In genomic region chr1:241391926-241392710, GRCh38 we compare ENCODE assay signal across 24 cellular contexts. TPM values are rescaled to one million over a fixed set of nuclear protein-coding genes. Genes with fewer than 3 reads are reported as not detected.
A peak's percentile ranks its signal among the peaks of the same experiment; 100 is the strongest.
DNase-seq lines count a peak whose midpoint lies in the region; TF ChIP-seq lines count a peak whose summit lies in the region.
"Had no signal": no experiment of that assay in that cellular context is flagged by ENCODE, and none has a peak within 500 bp of the region (broad histone marks: within the 10 kb centered on the region; RNA-seq: fewer than 3 reads in every experiment).

No MANE protein-coding gene starts in this region.

- TF ChIP-seq CTCF in glutamatergic neuron (IDR thresholded peaks at IDR 0.05; ENCODE audit: partially characterized antibody, unreplicated experiment): no peak
- no peak for TF ChIP-seq CTCF in SK-N-SH (IDR thresholded peaks at IDR 0.05)

- H2AFZ ChIP-seq in SK-N-SH (ENCODE audit: low read depth): no peak overlapping the region

- no peaks in the 10 kb centered on the region for H3K36me3 Mint-ChIP-seq in glutamatergic neuron (ENCODE audit: unreplicated experiment)
- H3K36me3 Mint-ChIP-seq: activated naive CD8-positive, alpha-beta T cell treated with anti-CD3 and anti-CD28 coated beads for 36 hours; CD8-positive, alpha-beta memory T cell; natural killer cell; stimulated activated naive B cell treated with anti-CD40 and anti-IgM and Interleukin-4, amounts not matched to agents 10 μg/mL and 1 μg/mL and 100 μg/mL, for 72 hours had no signal

- peak overlapping the region; percentile 44 for H3K4me3 Mint-ChIP-seq in glutamatergic neuron (ENCODE audit: unreplicated experiment)
- H3K4me3 Mint-ChIP-seq: activated B cell treated with CpG ODN at 0.5 μM for 24 hours; activated CD8-positive, alpha-beta T cell treated with anti-CD3 and anti-CD28 coated beads, Interleukin-2, amount 10 ng/mL, durations not matched to agents 7 days and 5 days; activated naive CD8-positive, alpha-beta T cell treated with anti-CD3 and anti-CD28 coated beads for 36 hours; activated T-cell treated with anti-CD3 and anti-CD28 coated beads, Interleukin-2, amount 50 U/mL, for 72 hours; CD8-positive, alpha-beta memory T cell; natural killer cell; stimulated activated naive B cell treated with anti-CD40 and anti-IgM and Interleukin-4, amounts not matched to agents 10 μg/mL and 1 μg/mL and 100 μg/mL, for 72 hours had no signal

- POLR2A ChIA-PET in SK-N-SH (lab: Yijun Ruan, JAX): no interaction called here

- TF ChIP-seq EP300 in SK-N-SH (IDR thresholded peaks at IDR 0.05; ENCODE audit: borderline replicate concordance in 1 of 2, low read depth in 1 of 2, low read length in 1 of 2): no peak

- no peaks in the 10 kb centered on the region for H3K27me3 ChIP-seq in SK-N-SH (ENCODE audit: insufficient read depth)
- H3K27me3 ChIP-seq in effector memory CD4-positive, alpha-beta T cell (replicated peaks; ENCODE audit: control insufficient read depth, insufficient read depth, low read length, poor library complexity, severe bottlenecking): no peaks in the 10 kb centered on the region
- H3K27me3 ChIP-seq: esophagus squamous epithelium, thyroid gland had no signal

- peaks cover 4% of the 10 kb centered on the region for H3K9me3 Mint-ChIP-seq in glutamatergic neuron (ENCODE audit: unreplicated experiment)
- H3K9me3 Mint-ChIP-seq: activated B cell treated with CpG ODN at 0.5 μM for 24 hours; stimulated activated naive B cell treated with anti-CD40 and anti-IgM and Interleukin-4, amounts not matched to agents 10 μg/mL and 1 μg/mL and 100 μg/mL, for 72 hours had no signal

- H3F3A ChIP-seq in SK-N-SH (replicated peaks; ENCODE audit: insufficient read depth): no peaks in the 10 kb centered on the region

- H3K27ac Mint-ChIP-seq in glutamatergic neuron (ENCODE audit: unreplicated experiment): peak overlapping the region; percentile 36
- H3K27ac Mint-ChIP-seq: activated B cell treated with CpG ODN at 0.5 μM for 24 hours; activated CD8-positive, alpha-beta T cell treated with anti-CD3 and anti-CD28 coated beads, Interleukin-2, amount 10 ng/mL, durations not matched to agents 7 days and 5 days; activated naive CD8-positive, alpha-beta T cell treated with anti-CD3 and anti-CD28 coated beads for 36 hours; activated T-cell treated with anti-CD3 and anti-CD28 coated beads, Interleukin-2, amount 50 U/mL, for 72 hours; CD8-positive, alpha-beta memory T cell; natural killer cell; stimulated activated naive B cell treated with anti-CD40 and anti-IgM and Interleukin-4, amounts not matched to agents 10 μg/mL and 1 μg/mL and 100 μg/mL, for 72 hours had no signal

- H4K20me1 ChIP-seq in SK-N-SH (ENCODE audit: insufficient read depth): no peaks in the 10 kb centered on the region

- no peak overlapping the region for H3K9ac ChIP-seq in SK-N-SH

- H3K4me2 ChIP-seq in SK-N-SH: no peak overlapping the region

- no peak overlapping the region for H3K27ac ChIP-seq in SK-N-SH (ENCODE audit: low read depth in 2 of 2, low read length in 1 of 2)
- H3K27ac ChIP-seq in effector memory CD4-positive, alpha-beta T cell (ENCODE audit: insufficient read depth, low read length, poor library complexity, severe bottlenecking): no peak overlapping the region
- H3K27ac ChIP-seq: esophagus squamous epithelium, thyroid gland had no signal

- WGBS in SK-N-SH (ENCODE audit: low lambda C conversion rate): 31% methylated on average over 5 of the region's 5 CpGs

- H3K36me3 ChIP-seq in SK-N-SH (replicated peaks in 1 of 2; ENCODE audit: control insufficient read depth in 1 of 2, insufficient read depth in 2 of 2, low read length in 1 of 2): no peaks in the 10 kb centered on the region
- H3K36me3 ChIP-seq in effector memory CD4-positive, alpha-beta T cell (ENCODE audit: control insufficient read depth, insufficient read depth, low read length): no peaks in the 10 kb centered on the region
- H3K36me3 ChIP-seq: esophagus squamous epithelium, thyroid gland had no signal

- H3K9me2 ChIP-seq in SK-N-SH: no peaks in the 10 kb centered on the region

- H3K9me3 ChIP-seq in SK-N-SH: no peaks in the 10 kb centered on the region
- H3K9me3 ChIP-seq in effector memory CD4-positive, alpha-beta T cell (ENCODE audit: control insufficient read depth, low read length): no peaks in the 10 kb centered on the region
- H3K9me3 ChIP-seq: esophagus squamous epithelium, thyroid gland had no signal

- H3K27me3 Mint-ChIP-seq in glutamatergic neuron (ENCODE audit: unreplicated experiment): no peaks in the 10 kb centered on the region
- H3K27me3 Mint-ChIP-seq: activated naive CD8-positive, alpha-beta T cell treated with anti-CD3 and anti-CD28 coated beads for 36 hours had no signal

- peaks cover 11% of the 10 kb centered on the region for H3K4me1 Mint-ChIP-seq in glutamatergic neuron (ENCODE audit: low read depth, unreplicated experiment)
- H3K4me1 Mint-ChIP-seq: activated B cell treated with CpG ODN at 0.5 μM for 24 hours; activated naive CD8-positive, alpha-beta T cell treated with anti-CD3 and anti-CD28 coated beads for 36 hours; CD8-positive, alpha-beta memory T cell; natural killer cell; stimulated activated naive B cell treated with anti-CD40 and anti-IgM and Interleukin-4, amounts not matched to agents 10 μg/mL and 1 μg/mL and 100 μg/mL, for 72 hours had no signal

- peak; percentile 88 for DNase-seq in DMS53 treated with DMSO at 0.1 percent for 48 hours (lab: John Stamatoyannopoulos, UW; ENCODE audit: unreplicated experiment)
- DNase-seq in M059J (ENCODE audit: low read depth): peak; percentile 58
- DNase-seq in NCI-H82 treated with DMSO at 0.1 percent for 48 hours (lab: John Stamatoyannopoulos, UW; ENCODE audit: unreplicated experiment): peak; percentile 67
- no peak for DNase-seq in glutamatergic neuron
- no peak for DNase-seq in SK-N-DZ (ENCODE audit: low spot score)
- no peak for DNase-seq in mesenteric fat pad (ENCODE audit: low spot score)
- no peak for DNase-seq in SK-N-SH
- no peak for DNase-seq in effector memory CD4-positive, alpha-beta T cell
- DNase-seq: activated B cell treated with CpG ODN at 0.5 μM for 24 hours; activated CD8-positive, alpha-beta T cell treated with anti-CD3 and anti-CD28 coated beads, Interleukin-2, amount 10 ng/mL, durations not matched to agents 7 days and 5 days; activated naive CD8-positive, alpha-beta T cell treated with anti-CD3 and anti-CD28 coated beads for 36 hours; activated T-cell treated with anti-CD3 and anti-CD28 coated beads, Interleukin-2, amount 50 U/mL, for 72 hours; CD8-positive, alpha-beta memory T cell; esophagus squamous epithelium; GDM1; head of caudate nucleus; natural killer cell; NCI-H187; stimulated activated CD4-positive, alpha-beta T cell treated with anti-CD3 and anti-CD28 coated beads, Interleukin-12 subunit alpha, Interleukin-12 subunit beta, amount 100 ng/mL, for 4 hours; stimulated activated naive B cell treated with anti-CD40 and anti-IgM and Interleukin-4, amounts not matched to agents 10 μg/mL and 1 μg/mL and 100 μg/mL, for 72 hours; thyroid gland had no signal

- CTCF ChIA-PET in SK-N-SH (lab: Yijun Ruan, JAX): interaction anchor here (1.0 kb wide), 1 partner anchor 65 kb away, joined by 3 read pairs; no protein-coding TSS in a partner anchor

- no peak overlapping the region for H3K4me3 ChIP-seq in SK-N-SH (ENCODE audit: low read depth in 2 of 2, low read length in 1 of 2)
- no peak overlapping the region for H3K4me3 ChIP-seq in effector memory CD4-positive, alpha-beta T cell (ENCODE audit: insufficient read depth, low read depth, low read length, poor library complexity, severe bottlenecking)
- H3K4me3 ChIP-seq: esophagus squamous epithelium, lung, thyroid gland had no signal

- no peaks in the 10 kb centered on the region for H3K79me2 ChIP-seq in SK-N-SH (ENCODE audit: insufficient read depth)

- TF ChIP-seq RAD21 in SK-N-SH (IDR thresholded peaks at IDR 0.05; ENCODE audit: low read length): no peak

- H3K4me1 ChIP-seq in SK-N-SH (ENCODE audit: control insufficient read depth in 1 of 2, insufficient read depth in 2 of 2, low read depth in 1 of 2, low read length in 1 of 2): no peaks in the 10 kb centered on the region; a peak in 1 of 4 replicates
- H3K4me1 ChIP-seq in effector memory CD4-positive, alpha-beta T cell (ENCODE audit: control insufficient read depth, insufficient read depth, low read length, poor library complexity, severe bottlenecking): no peaks in the 10 kb centered on the region
- H3K4me1 ChIP-seq: esophagus squamous epithelium, thyroid gland had no signal

TF ChIP-seq in SK-N-SH, 30 proteins besides CTCF, POLR2A, EP300 and RAD21:
- TF ChIP-seq MAX (IDR thresholded peaks at IDR 0.05; ENCODE audit: low read depth): no peak
- no peak for TF ChIP-seq JUND (IDR thresholded peaks at IDR 0.05)
- TF ChIP-seq POLR2AphosphoS5 (IDR thresholded peaks at IDR 0.05; ENCODE audit: low read depth, low read length): no peak
- TF ChIP-seq GABPA (IDR thresholded peaks at IDR 0.05; ENCODE audit: low read depth): no peak
- no peak for TF ChIP-seq ZBTB33 (IDR thresholded peaks at IDR 0.05; ENCODE audit: borderline replicate concordance, low read depth)
- no peak for TF ChIP-seq CHD2 (IDR thresholded peaks at IDR 0.05; ENCODE audit: low read length, partially characterized antibody)

RNA-seq across cellular contexts. Expression of gene RGS7, which starts 35.1 kb away (rescaled TPM):
- total RNA-seq in M059J (2014; rRNA removed; shearing (Covaris generic)): 4.5 and 7.4 TPM in 2 replicates
- 16.0 TPM for total RNA-seq in glutamatergic neuron (ENCODE audit: unreplicated experiment)
- 13.0 and 16.9 TPM in 2 replicates for polyA plus RNA-seq in SK-N-DZ (2014; cell fraction: cytosol; rRNA removed)
- 10.6 and 14.5 TPM in 2 replicates for polyA plus RNA-seq in SK-N-DZ (2014; cell fraction: nucleus; rRNA removed)
- not detected for total RNA-seq in mesenteric fat pad
- polyA plus RNA-seq in SK-N-SH (2012; rRNA removed): 0.36 and 0.60 TPM in 2 replicates
- polyA plus RNA-seq in SK-N-SH (2012; cell fraction: cytosol; rRNA removed): 0.69 and 0.95 TPM in 2 replicates
- polyA plus RNA-seq in SK-N-SH (2012; cell fraction: nucleus; rRNA removed): 0.16 and 0.21 TPM in 2 replicates
- total RNA-seq: activated CD8-positive, alpha-beta T cell treated with anti-CD3 and anti-CD28 coated beads, Interleukin-2, amount 10 ng/mL, durations not matched to agents 7 days and 5 days; activated naive CD8-positive, alpha-beta T cell treated with anti-CD3 and anti-CD28 coated beads for 36 hours; activated T-cell treated with anti-CD3 and anti-CD28 coated beads, Interleukin-2, amount 50 U/mL, for 72 hours; CD8-positive, alpha-beta memory T cell; esophagus squamous epithelium; natural killer cell; posterior vena cava; T-helper 1 cell treated with Interleukin-12 subunit alpha and Interleukin-12 subunit beta and Interleukin-4 antibody, amounts not matched to agents 30 ng/mL and 1 ng/mL, for 36 hours had no signal
- polyA plus RNA-seq: CD8-positive, alpha-beta memory T cell had no signal

Comparison
In these comparisons a context has a peak if more than half of its experiments do, and no peak if none do; other contexts are left out.
1. DNase-seq: peak in DMS53 treated with DMSO at 0.1 percent for 48 hours (single experiment), M059J (single experiment) and NCI-H82 treated with DMSO at 0.1 percent for 48 hours (single experiment); none in glutamatergic neuron (single experiment), SK-N-DZ (single experiment), mesenteric fat pad (single experiment), SK-N-SH (single experiment) and effector memory CD4-positive, alpha-beta T cell (0 of 3).